Comparison of ENCODE assay signal across 25 cellular contexts in the genomic region with DNA sequence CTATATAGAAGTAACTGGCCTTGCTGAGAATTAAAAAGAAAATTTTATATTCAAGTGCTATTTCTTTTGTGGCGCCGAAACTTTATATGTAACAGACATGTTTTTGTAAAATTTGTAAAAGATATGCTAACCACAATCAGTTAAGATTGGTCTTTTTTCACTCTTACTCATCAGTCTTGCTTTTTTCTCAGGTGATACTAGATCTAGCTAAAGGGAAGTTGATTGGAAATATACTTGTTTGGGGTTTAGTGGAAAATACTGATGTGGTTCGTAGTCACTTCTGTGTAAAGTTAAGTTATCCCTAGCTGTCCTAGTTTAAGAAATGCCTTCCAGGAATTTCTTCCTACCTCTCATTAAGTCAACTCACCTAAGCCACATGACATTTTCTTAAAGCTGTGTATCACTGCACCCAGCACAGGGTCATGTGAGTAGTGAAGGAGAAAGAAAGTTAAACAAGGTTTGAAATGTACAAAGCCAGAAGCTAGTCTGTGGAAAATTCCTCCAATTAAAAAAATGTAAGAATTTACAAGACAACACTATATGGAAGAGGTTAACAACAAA. TPM values are rescaled to one million over a fixed set of nuclear protein-coding genes. Genes with fewer than 3 reads are reported as not detected.
DNase-seq lines count a peak whose midpoint lies in the region; ATAC-seq, FAIRE-seq and TF ChIP-seq lines count a peak whose summit lies in the region.
"Had no signal": no experiment of that assay in that cellular context is flagged by ENCODE, and none has a peak within 500 bp of the region (broad histone marks: within the 10 kb centered on the region; RNA-seq: fewer than 3 reads in every experiment).

No MANE protein-coding gene starts in this region.

- CTCF ChIA-PET in H1 (lab: Charles Lee; ENCODE audit: partially characterized antibody): interaction anchor here (1.0 kb wide), 2 partner anchors 24 to 385 kb away, joined by 3 read pairs; no protein-coding TSS in a partner anchor

- peak; percentile 71 to 72 for ATAC-seq in activated T-cell treated with anti-CD3 and anti-CD28 coated beads, Interleukin-2, amount 50 U/mL, for 72 hours (replicated peaks in 1 of 2)
- ATAC-seq in pancreas: no peak
- ATAC-seq: Panc1, T-cell had no signal

- no peaks in the 10 kb centered on the region for H3K9me3 Mint-ChIP-seq in activated T-cell treated with anti-CD3 and anti-CD28 coated beads, Interleukin-2, amount 50 U/mL, for 72 hours
- peaks cover 4% of the 10 kb centered on the region for H3K9me3 Mint-ChIP-seq in T-helper 2 cell treated with Interferon-gamma antibody and Interleukin-4, amounts not matched to agents 5 μg/mL and 100 μg/mL, for 36 hours
- H3K9me3 Mint-ChIP-seq: T-cell had no signal

- H3K4me2 ChIP-seq in H1 (ENCODE audit: insufficient read depth in 1 of 2, low read depth in 2 of 2, low read length in 2 of 2): peak overlapping the region in 1 of 2 experiments; percentile 9; a peak in 3 of 4 replicates
- H3K4me2 ChIP-seq: KMS-11 had no signal

- H3K27me3 ChIP-seq in H1 (replicated peaks in 1 of 4; ENCODE audit: control insufficient read depth in 3 of 4, extremely low read depth in 1 of 4, insufficient read depth in 3 of 4, low read length in 3 of 4) (no peaks in the 10 kb centered on the region), pancreas (no peaks in the 10 kb centered on the region)
- H3K27me3 ChIP-seq: suprapubic skin, uterus had no signal

- peak overlapping the region; percentile 97 for H2BK120ac ChIP-seq in H1 (replicated peaks; ENCODE audit: low read depth, low read length)

- no peak overlapping the region for H3K9ac ChIP-seq in H1 (replicated peaks in 1 of 4; ENCODE audit: extremely low read depth in 1 of 4, low read depth in 3 of 4, low read length in 3 of 4)
- H3K9ac ChIP-seq: KMS-11 had no signal

- H3K27me3 Mint-ChIP-seq in activated T-cell treated with anti-CD3 and anti-CD28 coated beads, Interleukin-2, amount 50 U/mL, for 72 hours (ENCODE audit: low read depth): no peaks in the 10 kb centered on the region
- H3K27me3 Mint-ChIP-seq in T-helper 2 cell treated with Interferon-gamma antibody and Interleukin-4, amounts not matched to agents 5 μg/mL and 100 μg/mL, for 36 hours (ENCODE audit: low read depth): no peaks in the 10 kb centered on the region
- H3K27me3 Mint-ChIP-seq: T-cell had no signal

- 73% methylated on average over 3 of the region's 3 CpGs; no CpG with 5 or more reads in 1 of the 2 experiments for WGBS in H1 (ENCODE audit: extremely low coverage in 1 of 2, insufficient coverage in 1 of 2, insufficient read length in 1 of 2, insufficient replicate concordance in 2 of 2, low coverage in 1 of 2, low lambda C conversion rate in 2 of 2, missing lambda C conversion rate in 1 of 2), 2 experiments
- WGBS in pancreas, 2 donors: 95 to 99% methylated on average over 3 of the region's 3 CpGs

- H4K20me1 ChIP-seq in H1 (replicated peaks in 1 of 2; ENCODE audit: control insufficient read depth in 1 of 2, insufficient read depth in 2 of 2, low read length in 2 of 2): no peaks in the 10 kb centered on the region

- H3K4me3 Mint-ChIP-seq in activated T-cell treated with anti-CD3 and anti-CD28 coated beads, Interleukin-2, amount 50 U/mL, for 72 hours: peak overlapping the region; percentile 11 to 42
- H3K4me3 Mint-ChIP-seq in T-helper 2 cell treated with Interferon-gamma antibody and Interleukin-4, amounts not matched to agents 5 μg/mL and 100 μg/mL, for 36 hours: peak overlapping the region; percentile 62
- H3K4me3 Mint-ChIP-seq: T-cell had no signal

- no peak overlapping the region for H2BK20ac ChIP-seq in H1 (ENCODE audit: low read length)

- no peak for TF ChIP-seq EP300 in H1 (IDR thresholded peaks at IDR 0.05; ENCODE audit: borderline replicate concordance in 1 of 2, low read depth in 2 of 2, low read length in 2 of 2)

- H4K5ac ChIP-seq in H1 (ENCODE audit: insufficient read length, low read depth, low read length): peak overlapping the region; percentile 53

- peak overlapping the region; percentile 92 for H4K91ac ChIP-seq in H1 (replicated peaks; ENCODE audit: insufficient read length, low read length)

- no peak overlapping the region for H2AK5ac ChIP-seq in H1 (ENCODE audit: low read depth, low read length)

- POLR2A ChIA-PET in H1 (lab: Charles Lee; ENCODE audit: partially characterized antibody): interaction anchor here (1.2 to 1.6 kb wide), 3 partner anchors 13 to 190 kb away, joined by 4 to 6 read pairs (median 5); no protein-coding TSS in a partner anchor

- H3K14ac ChIP-seq in H1 (ENCODE audit: insufficient read length): no peak overlapping the region

- H3K18ac ChIP-seq in H1 (ENCODE audit: extremely low read depth, low read length): no peak overlapping the region; the same call in 1 of the 2 replicates

- no peak overlapping the region for H2BK12ac ChIP-seq in H1 (ENCODE audit: low read depth, low read length)

- peak overlapping the region in 1 of 4 experiments; percentile 31; a peak in 1 of 8 replicates for H3K4me3 ChIP-seq in H1 (ENCODE audit: extremely low read depth in 1 of 4, insufficient read depth in 2 of 4, low read depth in 3 of 4, low read length in 4 of 4)
- no peak overlapping the region for H3K4me3 ChIP-seq in pancreas
- H3K4me3 ChIP-seq: suprapubic skin, uterus had no signal

- peak overlapping the region; percentile 50; the same call in 1 of the 2 replicates for H3K27ac ChIP-seq in H1 (ENCODE audit: low read depth, low read length)
- H3K27ac ChIP-seq in pancreas: no peak overlapping the region
- H3K27ac ChIP-seq: C4-2B, KMS-11, suprapubic skin, uterus had no signal

- H4K8ac ChIP-seq in H1 (ENCODE audit: extremely low read depth, insufficient read depth, low read length): no peak overlapping the region

- TF ChIP-seq POLR2A in H1 (IDR thresholded peaks at IDR 0.05; ENCODE audit: control extremely low read depth in 1 of 2, low read depth in 2 of 2, low read length in 2 of 2): no peak

- H3K9me3 ChIP-seq in H1 (ENCODE audit: insufficient read depth in 2 of 2, low read depth in 1 of 2, low read length in 1 of 2) (no peaks in the 10 kb centered on the region), pancreas (no peaks in the 10 kb centered on the region)
- H3K9me3 ChIP-seq: suprapubic skin, uterus had no signal

- intact Hi-C loops in pancreas (cut with DNase I): no loop called here

- no peak overlapping the region for H2BK5ac ChIP-seq in H1 (ENCODE audit: low read depth, low read length)

- H3K4ac ChIP-seq in H1 (replicated peaks; ENCODE audit: insufficient read length, low read depth, low read length): peak overlapping the region; percentile 97

- no peak overlapping the region for H3K23ac ChIP-seq in H1 (ENCODE audit: insufficient read length)

- peaks cover 0 to 3% of the 10 kb centered on the region in 2 donors for H3K36me3 Mint-ChIP-seq in activated T-cell treated with anti-CD3 and anti-CD28 coated beads, Interleukin-2, amount 50 U/mL, for 72 hours (ENCODE audit: insufficient read depth in 2 of 2)
- peaks cover 35% of the 10 kb centered on the region for H3K36me3 Mint-ChIP-seq in T-helper 2 cell treated with Interferon-gamma antibody and Interleukin-4, amounts not matched to agents 5 μg/mL and 100 μg/mL, for 36 hours (ENCODE audit: low read depth)

- H3K23me2 ChIP-seq in H1 (ENCODE audit: low read depth, low read length): no peaks in the 10 kb centered on the region

- H3K4me1 Mint-ChIP-seq in activated T-cell treated with anti-CD3 and anti-CD28 coated beads, Interleukin-2, amount 50 U/mL, for 72 hours (ENCODE audit: low read depth): peaks cover 24% of the 10 kb centered on the region
- H3K4me1 Mint-ChIP-seq in T-helper 2 cell treated with Interferon-gamma antibody and Interleukin-4, amounts not matched to agents 5 μg/mL and 100 μg/mL, for 36 hours (ENCODE audit: low read depth): peaks cover 54% of the 10 kb centered on the region

- H3K4me1 ChIP-seq in H1 (replicated peaks in 1 of 4; ENCODE audit: control insufficient read depth in 3 of 4, insufficient read depth in 4 of 4, low read length in 3 of 4): peaks cover 9 to 18% (median 12%) of the 10 kb centered on the region in 4 experiments; a peak in 6 of 7 replicates
- H3K4me1 ChIP-seq in pancreas: no peaks in the 10 kb centered on the region
- H3K4me1 ChIP-seq: suprapubic skin, uterus had no signal

- H3K36me3 ChIP-seq in H1 (ENCODE audit: control insufficient read depth in 2 of 4, insufficient read depth in 4 of 4, low read length in 3 of 4) (peaks cover 0 to 5% (median 1%) of the 10 kb centered on the region in 4 experiments; a peak in 2 of 8 replicates), pancreas (no peaks in the 10 kb centered on the region)
- H3K36me3 ChIP-seq: uterus had no signal

- peak; percentile 80 for FAIRE-seq in H1 (lab: Jason Lieb, UNC)
- FAIRE-seq in pancreas (lab: Jason Lieb, UNC): no peak
- FAIRE-seq: endothelial cell of umbilical vein, G401.6, islet of Langerhans had no signal

- TF ChIP-seq CTCF in H1 (IDR thresholded peaks at IDR 0.05; ENCODE audit: control extremely low read depth in 1 of 3, insufficient read depth in 1 of 3, low read depth in 1 of 3, low read length in 3 of 3): no peak
- no peak for TF ChIP-seq CTCF in GM20000 (IDR thresholded peaks at IDR 0.05; ENCODE audit: extremely low read depth, missing control alignments)
- no peak for TF ChIP-seq CTCF in pancreas (IDR thresholded peaks at IDR 0.05)

- H3K79me2 ChIP-seq in H1 (ENCODE audit: control insufficient read depth in 1 of 2, insufficient read depth in 2 of 2, low read length in 2 of 2): no peaks in the 10 kb centered on the region

- no peak overlapping the region for H2AFZ ChIP-seq in H1 (ENCODE audit: low read length)

- H3K56ac ChIP-seq in H1 (replicated peaks; ENCODE audit: insufficient read length, low read depth, low read length): no peak overlapping the region

- H3K79me1 ChIP-seq in H1 (ENCODE audit: low read depth, low read length): no peaks in the 10 kb centered on the region

- no peak overlapping the region for H2BK15ac ChIP-seq in H1 (ENCODE audit: low read length)

- TF ChIP-seq RAD21 in H1 (IDR thresholded peaks at IDR 0.05 in 1 of 2, conservative IDR thresholded peaks at IDR 0.05 in 1 of 2; ENCODE audit: low read depth in 2 of 2, low read length in 2 of 2): no peak

- DNase-seq in activated T-cell treated with anti-CD3 and anti-CD28 coated beads, Interleukin-2, amount 50 U/mL, for 72 hours: no peak
- DNase-seq in activated T-cell treated with anti-CD3 and anti-CD28 coated beads for 4 hours (no peak), H1 (ENCODE audit: low read depth in 1 of 2, low spot score in 2 of 2) (no peak), GM20000 (ENCODE audit: low spot score) (no peak), hepatic stellate cell (ENCODE audit: low spot score) (no peak), pancreas (no peak)
- no peak for DNase-seq in T-helper 2 cell treated with Interferon-gamma antibody and Interleukin-4, amounts not matched to agents 5 μg/mL and 100 μg/mL, for 36 hours (ENCODE audit: low spot score)
- DNase-seq in stimulated activated CD4-positive, alpha-beta T cell treated with anti-CD3 and anti-CD28 coated beads, Interleukin-4, amount 100 ng/mL, for 24 hours: no peak
- DNase-seq: ACHN; activated CD8-positive, alpha-beta memory T cell treated with anti-CD3 and anti-CD28 coated beads for 24 hours; activated effector memory CD4-positive, alpha-beta T cell treated with Interleukin-2 at 50 U/mL for 16 hours; central memory CD4-positive, alpha-beta T cell; NCI-H187; NCI-H2227 treated with DMSO at 0.1 percent for 48 hours; NCI-H774; occipital lobe; T-cell; uterus had no signal

- peak overlapping the region; percentile 18 for H3K27ac Mint-ChIP-seq in activated T-cell treated with anti-CD3 and anti-CD28 coated beads, Interleukin-2, amount 50 U/mL, for 72 hours
- H3K27ac Mint-ChIP-seq in T-helper 2 cell treated with Interferon-gamma antibody and Interleukin-4, amounts not matched to agents 5 μg/mL and 100 μg/mL, for 36 hours: peak overlapping the region; percentile 91
- H3K27ac Mint-ChIP-seq: T-cell had no signal

RNA-seq across cellular contexts. Expression of a gene that starts 16.3 kb away (rescaled TPM):
- 10 to 100 TPM in 1 of 2 donors, 1 to 10 TPM in 1; 7.3 to 10.3 TPM for total RNA-seq in activated T-cell treated with anti-CD3 and anti-CD28 coated beads, Interleukin-2, amount 50 U/mL, for 72 hours
- total RNA-seq in H1 (2021; fragmentation: NEBNext Ultra II Directional; extraction: Animal tissue kit (Norgen Biotek cat#: 25700)): 19.1 and 19.5 TPM in 2 replicates
- 8.2 and 14.6 TPM in 2 replicates for polyA plus RNA-seq in H1 (2011; rRNA removed)
- 16.8 TPM for polyA plus RNA-seq in H1 (2011; cell fraction: cytosol; rRNA removed)
- 5.6 TPM for polyA plus RNA-seq in H1 (2011; cell fraction: nucleus; rRNA removed)
- polyA plus RNA-seq in H1 (2012, experiment 1 of 2): 24.6 to 33.9 TPM (median 25.6 TPM) in 4 replicates
- polyA plus RNA-seq in H1 (2012, experiment 2 of 2): 4.9 TPM
- 11.1 TPM for polyA plus RNA-seq in H1 (2013, experiment 1 of 2)
- 12.6 TPM for polyA plus RNA-seq in H1 (2013, experiment 2 of 2)
- 17.9 TPM in 2 replicates for polyA minus RNA-seq in H1 (2011; rRNA and poly(A)+ RNA removed)
- polyA minus RNA-seq in H1 (2011; cell fraction: cytosol; rRNA and poly(A)+ RNA removed): 8.7 TPM
- polyA minus RNA-seq in H1 (2011; cell fraction: nucleus; rRNA and poly(A)+ RNA removed): 17.5 TPM
- 1 to 10 TPM; 1.5 to 3.7 (median 2.2) TPM for total RNA-seq in pancreas
- polyA plus RNA-seq in pancreas: 1 to 10 TPM; 1.8 to 2.5 TPM

RNA-seq across cellular contexts. Expression of a gene that starts 16.3 kb away (rescaled TPM):
- 10 to 100 TPM; 19.5 to 19.8 TPM for total RNA-seq in activated T-cell treated with anti-CD3 and anti-CD28 coated beads, Interleukin-2, amount 50 U/mL, for 72 hours
- 22.0 and 22.2 TPM in 2 replicates for total RNA-seq in H1 (2021; fragmentation: NEBNext Ultra II Directional; extraction: Animal tissue kit (Norgen Biotek cat#: 25700))
- polyA plus RNA-seq in H1 (2011; rRNA removed) (5.6 and 7.8 TPM in 2 replicates), pancreas (1 to 10 TPM; 3.2 to 5.3 TPM)
- polyA plus RNA-seq in H1 (2011; cell fraction: cytosol; rRNA removed): 12.2 TPM
- polyA plus RNA-seq in H1 (2011; cell fraction: nucleus; rRNA removed): 10.3 TPM
- 11.5 to 20.0 TPM (median 14.2 TPM) in 4 replicates for polyA plus RNA-seq in H1 (2012, experiment 1 of 2)
- 3.7 TPM for polyA plus RNA-seq in H1 (2012, experiment 2 of 2)
- polyA plus RNA-seq in H1 (2013, experiment 1 of 2): 9.4 TPM
- 9.2 TPM for polyA plus RNA-seq in H1 (2013, experiment 2 of 2)
- polyA minus RNA-seq in H1 (2011; rRNA and poly(A)+ RNA removed): 21.7 and 24.5 TPM in 2 replicates
- polyA minus RNA-seq in H1 (2011; cell fraction: cytosol; rRNA and poly(A)+ RNA removed): 10.4 TPM
- polyA minus RNA-seq in H1 (2011; cell fraction: nucleus; rRNA and poly(A)+ RNA removed): 27.8 TPM
- total RNA-seq in pancreas: 1 to 10 TPM; 3.9 to 8.4 (median 6.6) TPM

Comparison
In these comparisons a context has a peak if more than half of its experiments do, and no peak if none do; other contexts are left out.
1. ATAC-seq: peak in activated T-cell treated with anti-CD3 and anti-CD28 coated beads, Interleukin-2, amount 50 U/mL, for 72 hours (2 of 2); none in pancreas (0 of 4).